13 cellular contexts compared by ENCODE assay signal in the genomic region with DNA sequence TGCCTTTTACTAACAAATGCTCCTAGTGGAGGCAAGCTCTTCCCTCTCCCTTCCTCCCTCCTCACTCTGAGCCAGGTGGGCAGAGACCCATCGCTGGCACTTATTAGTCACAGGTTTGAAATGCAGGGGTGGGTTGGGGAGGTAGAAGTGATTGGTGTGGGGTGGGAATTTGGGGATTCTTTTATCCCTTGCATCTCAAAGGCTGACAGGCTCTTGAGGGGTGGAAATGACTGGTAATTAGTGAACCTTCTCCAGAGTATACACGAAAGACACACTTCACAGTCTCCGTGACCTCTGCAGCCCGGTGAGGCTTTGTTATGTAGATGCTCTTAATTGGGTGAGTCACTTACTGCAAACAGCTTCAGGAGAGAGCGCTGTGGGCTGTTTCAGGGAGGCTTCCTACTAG. TPM values are rescaled to one million over a fixed set of nuclear protein-coding genes. Genes with fewer than 3 reads are reported as not detected.
DNase-seq lines count a peak whose midpoint lies in the region; TF ChIP-seq lines count a peak whose summit lies in the region.
"Had no signal": no experiment of that assay in that cellular context is flagged by ENCODE, and none has a peak within 500 bp of the region (broad histone marks: within the 10 kb centered on the region; RNA-seq: fewer than 3 reads in every experiment).

No MANE protein-coding gene starts in this region.

- H3K36me3 Mint-ChIP-seq in MCF 10A (ENCODE audit: insufficient read depth, unreplicated experiment) = no peaks in the 10 kb centered on the region
- H3K36me3 Mint-ChIP-seq: activated CD4-positive, alpha-beta memory T cell treated with anti-CD3 and anti-CD28 coated beads for 36 hours had no signal

- POLR2A ChIA-PET in MCF 10A (lab: Yijun Ruan, JAX) = interaction anchor here (2.0 to 2.4 kb wide), 2 partner anchors 12 to 16 kb away, joined by 7 to 14 read pairs; a partner anchor contains a TSS

- no peak for TF ChIP-seq CTCF in MCF 10A (IDR thresholded peaks at IDR 0.05; ENCODE audit: unreplicated experiment)

- no peaks in the 10 kb centered on the region for H3K27me3 Mint-ChIP-seq in MCF 10A (ENCODE audit: insufficient read depth, unreplicated experiment)

- H3K4me3 Mint-ChIP-seq in MCF 10A (ENCODE audit: unreplicated experiment) = no peak overlapping the region
- H3K4me3 Mint-ChIP-seq: activated CD4-positive, alpha-beta memory T cell treated with anti-CD3 and anti-CD28 coated beads for 36 hours; activated T-helper 1 cell treated with anti-CD3 and anti-CD28 coated beads, Interleukin-12 subunit alpha, Interleukin-12 subunit beta, Interleukin-2, Interleukin-4 antibody, amounts not matched to agents 30 ng/mL and 10 ng/mL and 1 ng/mL, durations not matched to agents 14 hours and 24 hours and 36 hours had no signal

- H3K9me3 Mint-ChIP-seq in MCF 10A (ENCODE audit: unreplicated experiment) = no peaks in the 10 kb centered on the region
- H3K9me3 Mint-ChIP-seq: activated CD4-positive, alpha-beta memory T cell treated with anti-CD3 and anti-CD28 coated beads for 36 hours; activated T-helper 1 cell treated with anti-CD3 and anti-CD28 coated beads, Interleukin-12 subunit alpha, Interleukin-12 subunit beta, Interleukin-2, Interleukin-4 antibody, amounts not matched to agents 30 ng/mL and 10 ng/mL and 1 ng/mL, durations not matched to agents 14 hours and 24 hours and 36 hours had no signal

- BruUV-seq in MCF 10A (replicated peaks; lab: Mats Ljungman, UMichigan) = no TSS peak

- H3K27ac Mint-ChIP-seq in MCF 10A (ENCODE audit: low read depth, unreplicated experiment) = no peak overlapping the region
- H3K27ac Mint-ChIP-seq: activated CD4-positive, alpha-beta memory T cell treated with anti-CD3 and anti-CD28 coated beads for 36 hours; activated T-helper 1 cell treated with anti-CD3 and anti-CD28 coated beads, Interleukin-12 subunit alpha, Interleukin-12 subunit beta, Interleukin-2, Interleukin-4 antibody, amounts not matched to agents 30 ng/mL and 10 ng/mL and 1 ng/mL, durations not matched to agents 14 hours and 24 hours and 36 hours; progenitor cell of endocrine pancreas had no signal

- DNase-seq in ELF-1 (ENCODE audit: low read depth, low spot score) = peak; percentile 91
- DNase-seq in NCI-H1930 (lab: John Stamatoyannopoulos, UW) = peak; percentile 9 to 24
- peak; percentile 80 for DNase-seq in astrocyte of the hippocampus (ENCODE audit: low read depth, low spot score)
- DNase-seq in mesenteric fat pad (ENCODE audit: low spot score) = peak; percentile 24
- no peak for DNase-seq in COLO829 (ENCODE audit: low spot score)
- no peak for DNase-seq in SKM-1 (lab: John Stamatoyannopoulos, UW; ENCODE audit: unreplicated experiment)
- no peak for DNase-seq in MCF 10A (ENCODE audit: unreplicated experiment)
- DNase-seq: activated CD4-positive, alpha-beta memory T cell treated with anti-CD3 and anti-CD28 coated beads for 36 hours; amniotic stem cell; left ventricle myocardium inferior; NCI-H2227 treated with DMSO at 0.1 percent for 48 hours had no signal

- no peaks in the 10 kb centered on the region for H3K4me1 Mint-ChIP-seq in MCF 10A (ENCODE audit: insufficient read depth, unreplicated experiment)

- intact Hi-C loops in MCF 10A (cut with micrococcal nuclease) = no loop called here

- CTCF ChIA-PET in MCF 10A (lab: Yijun Ruan, JAX) = no interaction called here

RNA-seq across cellular contexts. Expression of a gene that starts 13.9 kb away (rescaled TPM):
- 26.6 TPM for total RNA-seq in mesenteric fat pad
- not detected in 2 replicates for total RNA-seq in MCF 10A (2022)
- total RNA-seq: activated CD4-positive, alpha-beta memory T cell treated with anti-CD3 and anti-CD28 coated beads for 36 hours; activated T-helper 1 cell treated with anti-CD3 and anti-CD28 coated beads, Interleukin-12 subunit alpha, Interleukin-12 subunit beta, Interleukin-2, Interleukin-4 antibody, amounts not matched to agents 30 ng/mL and 10 ng/mL and 1 ng/mL, durations not matched to agents 14 hours and 24 hours and 36 hours had no signal

RNA-seq across cellular contexts. Expression of a gene that starts 16.0 kb away (rescaled TPM):
- total RNA-seq in mesenteric fat pad (16.8 TPM), MCF 10A (2022) (7.3 and 8.1 TPM in 2 replicates)
- total RNA-seq: activated T-helper 1 cell treated with anti-CD3 and anti-CD28 coated beads, Interleukin-12 subunit alpha, Interleukin-12 subunit beta, Interleukin-2, Interleukin-4 antibody, amounts not matched to agents 30 ng/mL and 10 ng/mL and 1 ng/mL, durations not matched to agents 14 hours and 24 hours and 36 hours had no signal

Comparison
In these comparisons a context has a peak if more than half of its experiments do, and no peak if none do; other contexts are left out.
1. DNase-seq: peak in ELF-1 (single experiment), NCI-H1930 (2 of 2), astrocyte of the hippocampus (single experiment) and mesenteric fat pad (single experiment); none in COLO829 (single experiment), SKM-1 (single experiment) and MCF 10A (single experiment).
2. RNA of a gene that starts 13.9 kb away (total RNA-seq): 26.6 TPM in mesenteric fat pad (single experiment); not detected in MCF 10A; every median in the first group is over 10 times any median in the second.